1 cellular context compared by ENCODE assay signal in genomic region chr1:207752456-207753132, GRCh38.
TF ChIP-seq lines count a peak whose summit lies in the region.

No MANE protein-coding gene starts in this region.

TF ChIP-seq in HepG2, 621 proteins besides CTCF, POLR2A, EP300 and RAD21 (continued from another document and continues in another):
- TF ChIP-seq ZNF597 (CRISPR knock-in tag; IDR thresholded peaks at IDR 0.05) (no peak), ARID5B (CRISPR knock-in tag; IDR thresholded peaks at IDR 0.05) (peak; percentile 35; the same call in 1 of the 2 replicates), ZIK1 (CRISPR knock-in tag; IDR thresholded peaks at IDR 0.05; ENCODE audit: borderline replicate concordance, low read depth) (no peak), ZKSCAN8 (CRISPR knock-in tag; IDR thresholded peaks at IDR 0.05; ENCODE audit: borderline replicate concordance) (no peak), POGZ (CRISPR knock-in tag; IDR thresholded peaks at IDR 0.05) (peak; percentile 62; the same call in 1 of the 2 replicates), ZSCAN12 (CRISPR knock-in tag; IDR thresholded peaks at IDR 0.05) (no peak), CBFB (CRISPR knock-in tag; IDR thresholded peaks at IDR 0.05) (no peak), ZNF574 (CRISPR knock-in tag; IDR thresholded peaks at IDR 0.05) (peak; percentile 46; the same call in 1 of the 2 replicates), TGIF2 (CRISPR knock-in tag; IDR thresholded peaks at IDR 0.05) (peak; percentile 77; the same call in 1 of the 2 replicates), ZFX (CRISPR knock-in tag; IDR thresholded peaks at IDR 0.05; ENCODE audit: low read depth) (peak; percentile 91), NCOR1 (IDR thresholded peaks at IDR 0.05; ENCODE audit: borderline replicate concordance, low read length) (no peak; the same call in 1 of the 2 replicates), MIER3 (CRISPR knock-in tag; IDR thresholded peaks at IDR 0.05; ENCODE audit: borderline replicate concordance) (no peak), NR0B2 (CRISPR knock-in tag; IDR thresholded peaks at IDR 0.05) (no peak), ZNF564 (CRISPR knock-in tag; IDR thresholded peaks at IDR 0.05) (no peak), HES4 (CRISPR knock-in tag; IDR thresholded peaks at IDR 0.05; ENCODE audit: borderline replicate concordance) (no peak), ZBTB1 (CRISPR knock-in tag; IDR thresholded peaks at IDR 0.05; ENCODE audit: borderline replicate concordance) (no peak), BATF2 (CRISPR knock-in tag; IDR thresholded peaks at IDR 0.05) (no peak), ATF1 (CRISPR knock-in tag; IDR thresholded peaks at IDR 0.05) (no peak), PCBP2 (optimal IDR thresholded peaks at IDR 0.05; ENCODE audit: low read depth, low read length, poor library complexity, severe bottlenecking) (no peak), ETV6 (CRISPR knock-in tag; conservative IDR thresholded peaks at IDR 0.05) (no peak), HOXA5 (CRISPR knock-in tag; IDR thresholded peaks at IDR 0.05) (no peak; the same call in 1 of the 2 replicates), ZNF431 (CRISPR knock-in tag; IDR thresholded peaks at IDR 0.05; ENCODE audit: borderline replicate concordance, low read depth) (0 out of 2 replicates have a peak, but pooled peaks have one; percentile 62), MXD3 (CRISPR knock-in tag; IDR thresholded peaks at IDR 0.05) (no peak), MEIS1 (CRISPR knock-in tag; IDR thresholded peaks at IDR 0.05; ENCODE audit: borderline replicate concordance) (no peak), DRAP1 (CRISPR knock-in tag; IDR thresholded peaks at IDR 0.05) (peak; percentile 74), FOXP1 (IDR thresholded peaks at IDR 0.05) (no peak), FOXP1 (CRISPR knock-in tag; IDR thresholded peaks at IDR 0.05) (peak; percentile 29; the same call in 1 of the 2 replicates), GPBP1L1 (CRISPR knock-in tag; IDR thresholded peaks at IDR 0.05) (no peak), HIC2 (CRISPR knock-in tag; IDR thresholded peaks at IDR 0.05; ENCODE audit: low read depth) (peak; percentile 80; the same call in 1 of the 2 replicates), ZNF83 (CRISPR knock-in tag; IDR thresholded peaks at IDR 0.05; ENCODE audit: borderline replicate concordance) (no peak), HHEX (CRISPR knock-in tag; IDR thresholded peaks at IDR 0.05) (0 out of 2 replicates have a peak, but pooled peaks have one; percentile 33), NFYB (CRISPR knock-in tag; IDR thresholded peaks at IDR 0.05) (no peak), IRF1 (CRISPR knock-in tag; IDR thresholded peaks at IDR 0.05; ENCODE audit: low read depth) (no peak), ZNF318 (CRISPR knock-in tag; IDR thresholded peaks at IDR 0.05) (peak; percentile 90), RCOR2 (CRISPR knock-in tag; IDR thresholded peaks at IDR 0.05) (no peak)
